2 cellular contexts compared by ENCODE assay signal in the genomic region with DNA sequence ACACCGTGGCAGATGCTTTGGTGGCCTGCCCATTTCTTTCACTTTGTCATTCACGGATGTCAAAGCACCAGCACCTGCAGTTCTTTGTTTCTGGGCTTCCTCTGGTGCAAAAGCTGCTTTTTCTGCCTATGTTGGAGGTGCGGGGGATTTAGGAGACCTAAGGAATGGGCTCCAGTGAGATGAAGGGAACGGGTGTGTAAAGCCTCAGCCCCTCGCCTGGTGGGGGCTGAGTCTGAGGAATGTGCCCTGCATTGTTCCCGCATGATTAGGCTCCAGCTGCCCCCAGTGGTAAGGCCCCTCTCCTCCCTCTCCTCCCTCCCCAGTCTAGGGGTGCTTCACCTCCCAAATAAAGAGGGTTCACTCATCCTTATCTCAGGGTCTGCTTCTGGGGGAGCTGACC.
TF ChIP-seq lines count a peak whose summit lies in the region.

No MANE protein-coding gene starts in this region.

TF ChIP-seq in IMR-90, 13 proteins besides CTCF, POLR2A, EP300 and RAD21:
- no peak for TF ChIP-seq BHLHE40 (IDR thresholded peaks at IDR 0.05; ENCODE audit: low read depth, low read length)
- no peak for TF ChIP-seq CHD1 (IDR thresholded peaks at IDR 0.05; ENCODE audit: low read depth, low read length)
- TF ChIP-seq MAFK (IDR thresholded peaks at IDR 0.05; ENCODE audit: low read depth, low read length), result no peak
- TF ChIP-seq, protein P1, sequence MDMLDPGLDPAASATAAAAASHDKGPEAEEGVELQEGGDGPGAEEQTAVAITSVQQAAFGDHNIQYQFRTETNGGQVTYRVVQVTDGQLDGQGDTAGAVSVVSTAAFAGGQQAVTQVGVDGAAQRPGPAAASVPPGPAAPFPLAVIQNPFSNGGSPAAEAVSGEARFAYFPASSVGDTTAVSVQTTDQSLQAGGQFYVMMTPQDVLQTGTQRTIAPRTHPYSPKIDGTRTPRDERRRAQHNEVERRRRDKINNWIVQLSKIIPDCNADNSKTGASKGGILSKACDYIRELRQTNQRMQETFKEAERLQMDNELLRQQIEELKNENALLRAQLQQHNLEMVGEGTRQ (IDR thresholded peaks at IDR 0.05; ENCODE audit: low read depth, low read length), result no peak
- TF ChIP-seq, protein P2, sequence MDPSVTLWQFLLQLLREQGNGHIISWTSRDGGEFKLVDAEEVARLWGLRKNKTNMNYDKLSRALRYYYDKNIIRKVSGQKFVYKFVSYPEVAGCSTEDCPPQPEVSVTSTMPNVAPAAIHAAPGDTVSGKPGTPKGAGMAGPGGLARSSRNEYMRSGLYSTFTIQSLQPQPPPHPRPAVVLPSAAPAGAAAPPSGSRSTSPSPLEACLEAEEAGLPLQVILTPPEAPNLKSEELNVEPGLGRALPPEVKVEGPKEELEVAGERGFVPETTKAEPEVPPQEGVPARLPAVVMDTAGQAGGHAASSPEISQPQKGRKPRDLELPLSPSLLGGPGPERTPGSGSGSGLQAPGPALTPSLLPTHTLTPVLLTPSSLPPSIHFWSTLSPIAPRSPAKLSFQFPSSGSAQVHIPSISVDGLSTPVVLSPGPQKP (IDR thresholded peaks at IDR 0.05; ENCODE audit: borderline replicate concordance, low read depth, low read length), result no peak
- TF ChIP-seq MXI1 (IDR thresholded peaks at IDR 0.05; ENCODE audit: borderline replicate concordance, low read depth, low read length), result no peak
- no peak for TF ChIP-seq SMC3 (IDR thresholded peaks at IDR 0.05; ENCODE audit: low read depth, low read length)
- no peak for TF ChIP-seq MAZ (IDR thresholded peaks at IDR 0.05; ENCODE audit: borderline replicate concordance, low read depth, low read length)
- no peak for TF ChIP-seq RCOR1 (IDR thresholded peaks at IDR 0.05; ENCODE audit: insufficient replicate concordance, low read length)
- no peak for TF ChIP-seq RFX5 (IDR thresholded peaks at IDR 0.05; ENCODE audit: low read depth, low read length)
- no peak for TF ChIP-seq CEBPB (IDR thresholded peaks at IDR 0.05; ENCODE audit: low read depth, low read length)
- TF ChIP-seq NFE2L2 (IDR thresholded peaks at IDR 0.05; ENCODE audit: low read depth, low read length), result no peak

TF ChIP-seq in H1, 55 proteins besides CTCF, POLR2A, EP300 and RAD21:
- TF ChIP-seq POU5F1 (IDR thresholded peaks at IDR 0.05; ENCODE audit: low read depth, low read length) (no peak), GABPA (IDR thresholded peaks at IDR 0.05; ENCODE audit: borderline replicate concordance, insufficient read depth, low read length) (no peak), MAFK (IDR thresholded peaks at IDR 0.05; ENCODE audit: low read depth, low read length) (no peak), CTBP2 (IDR thresholded peaks at IDR 0.05; ENCODE audit: borderline replicate concordance, insufficient read depth, insufficient read length, low read length) (no peak), POLR2AphosphoS5 (IDR thresholded peaks at IDR 0.05; ENCODE audit: low read depth, low read length) (no peak), JUND (IDR thresholded peaks at IDR 0.05; ENCODE audit: low read length) (no peak), JUN (IDR thresholded peaks at IDR 0.05; ENCODE audit: low read depth, low read length) (no peak), TEAD4 (IDR thresholded peaks at IDR 0.05; ENCODE audit: low read depth, low read length) (peak; percentile 91), RNF2 (IDR thresholded peaks at IDR 0.05; ENCODE audit: borderline replicate concordance, low read depth, low read length, missing control alignments, poor library complexity, severe bottlenecking) (no peak), YY1 (IDR thresholded peaks at IDR 0.05; ENCODE audit: low read depth, low read length) (no peak), TBP (IDR thresholded peaks at IDR 0.05; ENCODE audit: low read depth, low read length) (no peak; the same call in 1 of the 2 replicates), CHD2 (IDR thresholded peaks at IDR 0.05; ENCODE audit: low read length) (no peak), EGR1 (IDR thresholded peaks at IDR 0.05; ENCODE audit: borderline replicate concordance, low read depth, low read length) (no peak), GTF2F1 (IDR thresholded peaks at IDR 0.05; ENCODE audit: borderline replicate concordance, low read depth, low read length) (no peak), SIN3A (conservative IDR thresholded peaks at IDR 0.05 in 1 of 2, IDR thresholded peaks at IDR 0.05 in 1 of 2; ENCODE audit: low read depth in 1 of 2, low read length in 2 of 2) (no peak), E2F6 (IDR thresholded peaks at IDR 0.05) (0 out of 2 replicates have a peak, but pooled peaks have one; percentile 21), ZNF274 (IDR thresholded peaks at IDR 0.05; ENCODE audit: borderline replicate concordance, extremely low read depth, low read length) (no peak), TAF1 (IDR thresholded peaks at IDR 0.05; ENCODE audit: low read depth, low read length) (peak; percentile 32; the same call in 1 of the 2 replicates), EZH2 (IDR thresholded peaks at IDR 0.05; ENCODE audit: low read depth, low read length, severe bottlenecking) (no peak), SP4 (IDR thresholded peaks at IDR 0.05; ENCODE audit: low read length) (no peak), SUZ12 (IDR thresholded peaks at IDR 0.05; ENCODE audit: low read length) (no peak), NRF1 (IDR thresholded peaks at IDR 0.05; ENCODE audit: low read depth, low read length) (no peak), PHF8 (conservative IDR thresholded peaks at IDR 0.05; ENCODE audit: low read depth, low read length) (0 out of 2 replicates have a peak, but pooled peaks have one; percentile 5), HDAC2 (IDR thresholded peaks at IDR 0.05; ENCODE audit: borderline replicate concordance in 1 of 2, low read depth in 2 of 2, low read length in 2 of 2) (no peak), CEBPB (IDR thresholded peaks at IDR 0.05; ENCODE audit: low read depth, low read length) (no peak), CHD1 (IDR thresholded peaks at IDR 0.05; ENCODE audit: low read depth, low read length) (no peak), SIRT6 (IDR thresholded peaks at IDR 0.05; ENCODE audit: low read length) (no peak), KDM1A (IDR thresholded peaks at IDR 0.05; ENCODE audit: borderline replicate concordance, low read length) (no peak), KDM4A (IDR thresholded peaks at IDR 0.05; ENCODE audit: low read depth, low read length, severe bottlenecking) (no peak), BRCA1 (IDR thresholded peaks at IDR 0.05; ENCODE audit: low read depth, low read length) (no peak)
- TF ChIP-seq, protein P3, sequence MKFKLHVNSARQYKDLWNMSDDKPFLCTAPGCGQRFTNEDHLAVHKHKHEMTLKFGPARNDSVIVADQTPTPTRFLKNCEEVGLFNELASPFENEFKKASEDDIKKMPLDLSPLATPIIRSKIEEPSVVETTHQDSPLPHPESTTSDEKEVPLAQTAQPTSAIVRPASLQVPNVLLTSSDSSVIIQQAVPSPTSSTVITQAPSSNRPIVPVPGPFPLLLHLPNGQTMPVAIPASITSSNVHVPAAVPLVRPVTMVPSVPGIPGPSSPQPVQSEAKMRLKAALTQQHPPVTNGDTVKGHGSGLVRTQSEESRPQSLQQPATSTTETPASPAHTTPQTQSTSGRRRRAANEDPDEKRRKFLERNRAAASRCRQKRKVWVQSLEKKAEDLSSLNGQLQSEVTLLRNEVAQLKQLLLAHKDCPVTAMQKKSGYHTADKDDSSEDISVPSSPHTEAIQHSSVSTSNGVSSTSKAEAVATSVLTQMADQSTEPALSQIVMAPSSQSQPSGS (IDR thresholded peaks at IDR 0.05; ENCODE audit: low read length), result no peak
- TF ChIP-seq, protein P4, sequence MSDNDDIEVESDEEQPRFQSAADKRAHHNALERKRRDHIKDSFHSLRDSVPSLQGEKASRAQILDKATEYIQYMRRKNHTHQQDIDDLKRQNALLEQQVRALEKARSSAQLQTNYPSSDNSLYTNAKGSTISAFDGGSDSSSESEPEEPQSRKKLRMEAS (IDR thresholded peaks at IDR 0.05), result no peak; the same call in 1 of the 2 replicates
